Comparison of ENCODE assay signal across 16 cellular contexts in the genomic region with DNA sequence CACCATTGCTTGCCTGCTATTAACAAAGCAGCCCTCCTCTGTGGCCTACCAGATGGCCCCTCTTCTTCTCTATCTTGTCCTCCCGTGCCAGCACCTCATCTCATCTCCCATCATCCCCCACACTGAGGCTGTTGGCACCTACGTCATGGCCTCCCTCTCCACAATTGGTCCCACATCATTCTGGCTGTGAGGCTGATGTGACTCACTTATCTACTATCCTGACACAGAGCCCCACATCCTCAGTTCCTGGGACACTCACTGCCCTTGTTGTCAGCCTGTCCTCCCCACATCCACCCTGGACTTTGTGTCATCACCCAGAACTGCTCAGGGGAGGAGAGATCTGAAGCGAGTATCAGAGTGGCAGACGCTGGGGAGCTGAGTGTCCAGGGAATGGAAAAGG.
A peak's percentile ranks its signal among the peaks of the same experiment; 100 is the strongest.
DNase-seq lines count a peak whose midpoint lies in the region; TF ChIP-seq lines count a peak whose summit lies in the region.
"Had no signal": no experiment of that assay in that cellular context is flagged by ENCODE, and none has a peak within 500 bp of the region (broad histone marks: within the 10 kb centered on the region; RNA-seq: fewer than 3 reads in every experiment).

No MANE protein-coding gene starts in this region.

- H3K27me3 ChIP-seq in breast epithelium (no peaks in the 10 kb centered on the region), ascending aorta (no peaks in the 10 kb centered on the region), stomach (no peaks in the 10 kb centered on the region), hepatocyte (no peaks in the 10 kb centered on the region)
- H3K27me3 ChIP-seq: BLaER1 treated with 17β-estradiol and CSF1 and Interleukin-3, amounts not matched to agents 10 nM and 100 nM had no signal

- H3K4me2 ChIP-seq in hepatocyte, result no peak overlapping the region
- H3K4me2 ChIP-seq: BLaER1 treated with 17β-estradiol and CSF1 and Interleukin-3, amounts not matched to agents 10 nM and 100 nM had no signal

- peaks cover 16% of the 10 kb centered on the region for H3K4me1 Mint-ChIP-seq in MCF 10A (ENCODE audit: insufficient read depth, unreplicated experiment)

- no peak for TF ChIP-seq CTCF in MCF 10A (IDR thresholded peaks at IDR 0.05; ENCODE audit: unreplicated experiment)
- TF ChIP-seq CTCF in breast epithelium (IDR thresholded peaks at IDR 0.05), result no peak
- no peak for TF ChIP-seq CTCF in ascending aorta (IDR thresholded peaks at IDR 0.05)
- no peak for TF ChIP-seq CTCF in stomach (IDR thresholded peaks at IDR 0.05)
- TF ChIP-seq CTCF in hepatocyte (IDR thresholded peaks at IDR 0.05; ENCODE audit: poor library complexity), result no peak

- POLR2A ChIA-PET in MCF 10A (lab: Yijun Ruan, JAX), result no interaction called here

- no peaks in the 10 kb centered on the region for H4K20me1 ChIP-seq in hepatocyte (ENCODE audit: insufficient read depth, poor library complexity, severe bottlenecking)
- H4K20me1 ChIP-seq: BLaER1 treated with 17β-estradiol and CSF1 and Interleukin-3, amounts not matched to agents 10 nM and 100 nM had no signal

- CTCF ChIA-PET in MCF 10A (lab: Yijun Ruan, JAX), result no interaction called here

- intact Hi-C loops in MCF 10A (cut with micrococcal nuclease), result no loop called here
- intact Hi-C loops in breast epithelium (cut with DNase I; ENCODE audit: low total_unique reads), result no loop called here
- intact Hi-C loops in head of caudate nucleus (cut with DNase I), result no loop called here
- intact Hi-C loops in posterior vena cava (cut with DNase I), result no loop called here
- intact Hi-C loops in ascending aorta (cut with DNase I), result no loop called here
- intact Hi-C loops in stomach (cut with DNase I; ENCODE audit: low total_unique reads), result no loop called here

- H2AFZ ChIP-seq in hepatocyte, result no peak overlapping the region

- H3K27ac ChIP-seq in breast epithelium (no peak overlapping the region), ascending aorta (no peak overlapping the region), stomach (no peak overlapping the region), hepatocyte (no peak overlapping the region)
- H3K27ac ChIP-seq: 22Rv1; BLaER1 treated with 17β-estradiol and CSF1 and Interleukin-3, amounts not matched to agents 10 nM and 100 nM had no signal

- H3K27me3 Mint-ChIP-seq in MCF 10A (ENCODE audit: insufficient read depth, unreplicated experiment), result peaks cover 22% of the 10 kb centered on the region

- TF ChIP-seq EP300 in stomach (IDR thresholded peaks at IDR 0.05), result no peak

- H3K4me3 Mint-ChIP-seq in MCF 10A (ENCODE audit: unreplicated experiment), result no peak overlapping the region
- H3K4me3 Mint-ChIP-seq: H9 had no signal

- DNase-seq in MCF 10A (ENCODE audit: unreplicated experiment) (peak; percentile 15), breast epithelium (ENCODE audit: low spot score in 2 of 2) (no peak), M059J (ENCODE audit: low read depth) (peak; percentile 19), head of caudate nucleus (peak in 25 of 42 donors; percentile 19 to 82 (median 52)), posterior vena cava (ENCODE audit: low spot score) (peak; percentile 41), ascending aorta (ENCODE audit: low spot score in 2 of 2) (no peak), stomach (no peak), hepatocyte (ENCODE audit: low spot score) (no peak)
- DNase-seq: H9, NCI-H1048, NCI-H226, NCI-H526, SHP77 treated with DMSO at 0.1 percent for 48 hours had no signal

- no peaks in the 10 kb centered on the region for H3K9me2 ChIP-seq in hepatocyte (replicated peaks; ENCODE audit: insufficient read depth)

- no peaks in the 10 kb centered on the region for H3K79me2 ChIP-seq in hepatocyte

- no TSS peak for BruUV-seq in MCF 10A (replicated peaks; lab: Mats Ljungman, UMichigan)

- no peaks in the 10 kb centered on the region for H3K36me3 Mint-ChIP-seq in MCF 10A (ENCODE audit: insufficient read depth, unreplicated experiment)

- no peak overlapping the region for H3K27ac Mint-ChIP-seq in MCF 10A (ENCODE audit: low read depth, unreplicated experiment)

- no peaks in the 10 kb centered on the region for H3K36me3 ChIP-seq in breast epithelium
- peaks cover 0 to 3% of the 10 kb centered on the region in 2 donors for H3K36me3 ChIP-seq in ascending aorta
- peaks cover 0 to 10% (median 0%) of the 10 kb centered on the region in 4 donors for H3K36me3 ChIP-seq in stomach
- H3K36me3 ChIP-seq in hepatocyte (replicated peaks; ENCODE audit: insufficient read depth, low read depth), result no peaks in the 10 kb centered on the region
- H3K36me3 ChIP-seq: BLaER1 treated with 17β-estradiol and CSF1 and Interleukin-3, amounts not matched to agents 10 nM and 100 nM had no signal

- TF ChIP-seq POLR2A in breast epithelium (IDR thresholded peaks at IDR 0.05) (no peak), stomach (IDR thresholded peaks at IDR 0.05) (no peak)

- WGBS in stomach, 5 donors, result 82 to 92% (median 83%) methylated on average over 4 of the region's 4 CpGs
- WGBS in hepatocyte (ENCODE audit: low lambda C conversion rate, missing lambda C conversion rate), result 95% methylated on average over 4 of the region's 4 CpGs

- H3K4me1 ChIP-seq in breast epithelium (no peaks in the 10 kb centered on the region), ascending aorta (no peaks in the 10 kb centered on the region), stomach (no peaks in the 10 kb centered on the region), hepatocyte (ENCODE audit: insufficient read depth) (no peaks in the 10 kb centered on the region)
- H3K4me1 ChIP-seq: BLaER1 treated with 17β-estradiol and CSF1 and Interleukin-3, amounts not matched to agents 10 nM and 100 nM had no signal

- H3K9me3 ChIP-seq in breast epithelium, result peaks cover 6% of the 10 kb centered on the region in 2 donors
- no peaks in the 10 kb centered on the region for H3K9me3 ChIP-seq in ascending aorta
- peaks cover 0 to 5% (median 2%) of the 10 kb centered on the region in 4 donors for H3K9me3 ChIP-seq in stomach
- H3K9me3 ChIP-seq in hepatocyte (ENCODE audit: low read depth), result no peaks in the 10 kb centered on the region

- no peak overlapping the region for H3K4me3 ChIP-seq in breast epithelium
- H3K4me3 ChIP-seq in ascending aorta, result no peak overlapping the region
- no peak overlapping the region for H3K4me3 ChIP-seq in stomach
- no peak overlapping the region for H3K4me3 ChIP-seq in hepatocyte
- H3K4me3 ChIP-seq: BLaER1 treated with 17β-estradiol and CSF1 and Interleukin-3, amounts not matched to agents 10 nM and 100 nM; GM12878 had no signal

- H3K9me3 Mint-ChIP-seq in MCF 10A (ENCODE audit: unreplicated experiment), result peaks cover 8% of the 10 kb centered on the region

Comparison
In these comparisons a context has a peak if more than half of its experiments do, and no peak if none do; other contexts are left out.
1. DNase-seq: peak in MCF 10A (single experiment), M059J (single experiment), head of caudate nucleus (25 of 42) and posterior vena cava (single experiment); none in breast epithelium (0 of 2), ascending aorta (0 of 2), stomach (single experiment) and hepatocyte (single experiment).